ENCODE assay signal across 19 cellular contexts in the genomic region with DNA sequence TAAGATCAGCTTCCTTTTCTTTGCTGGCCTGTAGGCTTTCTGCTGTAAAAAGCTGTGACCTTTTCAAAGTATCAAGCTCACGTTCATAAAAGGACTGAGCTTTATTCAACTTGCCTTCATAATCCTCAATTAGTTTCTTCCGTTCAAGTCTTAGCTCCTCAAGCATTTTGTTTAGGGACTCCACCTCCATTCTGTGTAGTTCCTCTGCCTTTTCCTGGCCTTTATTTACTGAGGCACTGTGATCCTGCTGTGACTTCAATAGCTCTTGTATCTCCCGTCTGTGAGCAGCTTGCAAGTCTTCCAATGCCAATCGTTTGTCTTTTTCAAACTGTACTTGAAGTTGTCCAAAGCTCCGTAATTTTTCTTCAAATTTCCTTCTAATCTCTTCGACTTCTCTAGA.
"Had no signal": no experiment of that assay in that cellular context is flagged by ENCODE, and none has a peak within 500 bp of the region (broad histone marks: within the 10 kb centered on the region; RNA-seq: fewer than 3 reads in every experiment).

No MANE protein-coding gene starts in this region.

- H3K4me3 Mint-ChIP-seq: activated CD4-positive, alpha-beta T cell treated with anti-CD3 and anti-CD28 coated beads, Interleukin-2, amount 10 ng/mL, durations not matched to agents 7 days and 5 days; activated naive CD4-positive, alpha-beta T cell treated with anti-CD3 and anti-CD28 coated beads for 36 hours; activated T-helper 17 cell treated with anti-CD3 and anti-CD28 coated beads, Interleukin-2, amount 50 U/mL, for 72 hours; mesothelial cell of epicardium; stimulated activated naive B cell treated with anti-CD40 and anti-IgM and Interleukin-4, amounts not matched to agents 10 μg/mL and 1 μg/mL and 100 μg/mL, for 72 hours; T-helper 1 cell treated with Interleukin-12 subunit alpha and Interleukin-12 subunit beta and Interleukin-4 antibody, amounts not matched to agents 30 μg/mL and 1 μg/mL, for 36 hours had no signal

- H3K9me3 Mint-ChIP-seq: activated naive CD4-positive, alpha-beta T cell treated with anti-CD3 and anti-CD28 coated beads for 36 hours; activated T-helper 17 cell treated with anti-CD3 and anti-CD28 coated beads, Interleukin-2, amount 50 U/mL, for 72 hours; mesothelial cell of epicardium; T-helper 1 cell treated with Interleukin-12 subunit alpha and Interleukin-12 subunit beta and Interleukin-4 antibody, amounts not matched to agents 30 μg/mL and 1 μg/mL, for 36 hours had no signal

- H3K27ac ChIP-seq: psoas muscle, right lobe of liver, transverse colon had no signal

- FAIRE-seq: astrocyte had no signal

- H3K27me3 ChIP-seq: dorsolateral prefrontal cortex, right lobe of liver, transverse colon had no signal

- H3K4me1 ChIP-seq: psoas muscle, right lobe of liver, transverse colon had no signal

- H3K36me3 Mint-ChIP-seq: mesothelial cell of epicardium; stimulated activated naive B cell treated with anti-CD40 and anti-IgM and Interleukin-4, amounts not matched to agents 10 μg/mL and 1 μg/mL and 100 μg/mL, for 72 hours had no signal

- H3K27ac Mint-ChIP-seq: activated CD4-positive, alpha-beta T cell treated with anti-CD3 and anti-CD28 coated beads, Interleukin-2, amount 10 ng/mL, durations not matched to agents 7 days and 5 days; activated naive CD4-positive, alpha-beta T cell treated with anti-CD3 and anti-CD28 coated beads for 36 hours; activated T-helper 17 cell treated with anti-CD3 and anti-CD28 coated beads, Interleukin-2, amount 50 U/mL, for 72 hours; mesothelial cell of epicardium; stimulated activated naive B cell treated with anti-CD40 and anti-IgM and Interleukin-4, amounts not matched to agents 10 μg/mL and 1 μg/mL and 100 μg/mL, for 72 hours; T-helper 1 cell treated with Interleukin-12 subunit alpha and Interleukin-12 subunit beta and Interleukin-4 antibody, amounts not matched to agents 30 μg/mL and 1 μg/mL, for 36 hours had no signal

- DNase-seq: activated CD4-positive, alpha-beta T cell treated with anti-CD3 and anti-CD28 coated beads, Interleukin-2, amount 10 ng/mL, durations not matched to agents 7 days and 5 days; activated CD4-positive, CD25-positive, alpha-beta regulatory T cell; activated CD8-positive, alpha-beta memory T cell treated with anti-CD3 and anti-CD28 coated beads for 24 hours; activated naive CD4-positive, alpha-beta T cell treated with anti-CD3 and anti-CD28 coated beads for 36 hours; activated T-cell treated with anti-CD3 and anti-CD28 coated beads for 4 hours; dorsolateral prefrontal cortex; foreskin melanocyte; head of caudate nucleus; kidney glomerular epithelial cell; occipital lobe; psoas muscle; right lobe of liver; stimulated activated CD4-positive, alpha-beta T cell treated with anti-CD3 and anti-CD28 coated beads, Interleukin-1b, Interleukin-23, amount 100 ng/mL, for 48 hours; stimulated activated naive B cell treated with anti-CD40 and anti-IgM and Interleukin-4, amounts not matched to agents 10 μg/mL and 1 μg/mL and 100 μg/mL, for 72 hours; transverse colon had no signal

- H3K9me3 ChIP-seq: psoas muscle, right lobe of liver, transverse colon had no signal

- H3K4me3 ChIP-seq: dorsolateral prefrontal cortex, psoas muscle, right lobe of liver, transverse colon had no signal

- H3K4me1 Mint-ChIP-seq: stimulated activated naive B cell treated with anti-CD40 and anti-IgM and Interleukin-4, amounts not matched to agents 10 μg/mL and 1 μg/mL and 100 μg/mL, for 72 hours had no signal

- H3K36me3 ChIP-seq: right lobe of liver, transverse colon had no signal

- H3K27me3 Mint-ChIP-seq: activated CD4-positive, alpha-beta T cell treated with anti-CD3 and anti-CD28 coated beads, Interleukin-2, amount 10 ng/mL, durations not matched to agents 7 days and 5 days; activated T-helper 17 cell treated with anti-CD3 and anti-CD28 coated beads, Interleukin-2, amount 50 U/mL, for 72 hours had no signal

- ATAC-seq: activated T-helper 17 cell treated with anti-CD3 and anti-CD28 coated beads, Interleukin-2, amount 50 U/mL, for 72 hours; psoas muscle; right lobe of liver; stimulated activated naive B cell treated with anti-CD40 and anti-IgM and Interleukin-4, amounts not matched to agents 10 μg/mL and 1 μg/mL and 100 μg/mL, for 72 hours had no signal
